ENCODE assay signal across 20 cellular contexts in genomic region chr3:156264771-156265170, GRCh38.
"Had no signal": no experiment of that assay in that cellular context is flagged by ENCODE, and none has a peak within 500 bp of the region (broad histone marks: within the 10 kb centered on the region; RNA-seq: fewer than 3 reads in every experiment).

No MANE protein-coding gene starts in this region.

- H3K9ac ChIP-seq: neural progenitor cell had no signal

- H3K9me3 ChIP-seq: body of pancreas, left ventricle myocardium inferior, upper lobe of left lung had no signal

- ATAC-seq: activated CD4-positive, CD25-positive, alpha-beta regulatory T cell treated with anti-CD3 and anti-CD28 coated beads, Interleukin-2, amount 50 U/mL, for 24 hours; activated naive CD8-positive, alpha-beta T cell treated with anti-CD3 and anti-CD28 coated beads, Interleukin-2, amount 50 U/mL, for 24 hours; body of pancreas; naive thymus-derived CD8-positive, alpha-beta T cell; sciatic nerve had no signal

- H3K27me3 ChIP-seq: body of pancreas, cardiac muscle cell, neural progenitor cell, upper lobe of left lung had no signal

- H2AFZ ChIP-seq: neural progenitor cell had no signal

- H3K4me3 ChIP-seq: body of pancreas, cardiac muscle cell, left ventricle myocardium inferior, neural progenitor cell, upper lobe of left lung had no signal

- DNase-seq: activated CD4-positive, alpha-beta memory T cell treated with anti-CD3 and anti-CD28 coated beads, Interleukin-2, amount 10 ng/mL, durations not matched to agents 7 days and 5 days; activated CD4-positive, alpha-beta T cell treated with anti-CD3 and anti-CD28 coated beads, Interleukin-2, amount 10 ng/mL, durations not matched to agents 24 days and 14 days; activated effector memory CD4-positive, alpha-beta T cell treated with anti-CD3 and anti-CD28 coated beads, Interleukin-2, amount 50 U/mL, for 16 hours; activated naive CD4-positive, alpha-beta T cell treated with anti-CD3 and anti-CD28 coated beads, Interleukin-2, amount 10 ng/mL, durations not matched to agents 7 days and 5 days; activated naive CD8-positive, alpha-beta T cell treated with anti-CD3 and anti-CD28 coated beads, Interleukin-2, amount 50 U/mL, for 24 hours; body of pancreas; cortex of kidney; endodermal cell; hypothalamus; left ventricle myocardium inferior; naive thymus-derived CD8-positive, alpha-beta T cell; stimulated activated CD4-positive, alpha-beta T cell treated with anti-CD3 and anti-CD28 coated beads, Interleukin-4, amount 100 ng/mL, for 24 hours; stimulated activated naive CD4-positive, alpha-beta T cell treated with Interleukin-2 at 50 U/mL for 16 hours; upper lobe of left lung had no signal

- H3K4me1 ChIP-seq: body of pancreas, left ventricle myocardium inferior, neural progenitor cell, upper lobe of left lung had no signal

- H3K27ac ChIP-seq: body of pancreas, cardiac muscle cell, epithelial cell of prostate, left ventricle myocardium inferior, neural progenitor cell, upper lobe of left lung, VCaP had no signal

- H3K36me3 ChIP-seq: cardiac muscle cell, left ventricle myocardium inferior, neural progenitor cell, upper lobe of left lung had no signal

- H3K4me2 ChIP-seq: neural progenitor cell had no signal
